3 cellular contexts compared by ENCODE assay signal in the genomic region with DNA sequence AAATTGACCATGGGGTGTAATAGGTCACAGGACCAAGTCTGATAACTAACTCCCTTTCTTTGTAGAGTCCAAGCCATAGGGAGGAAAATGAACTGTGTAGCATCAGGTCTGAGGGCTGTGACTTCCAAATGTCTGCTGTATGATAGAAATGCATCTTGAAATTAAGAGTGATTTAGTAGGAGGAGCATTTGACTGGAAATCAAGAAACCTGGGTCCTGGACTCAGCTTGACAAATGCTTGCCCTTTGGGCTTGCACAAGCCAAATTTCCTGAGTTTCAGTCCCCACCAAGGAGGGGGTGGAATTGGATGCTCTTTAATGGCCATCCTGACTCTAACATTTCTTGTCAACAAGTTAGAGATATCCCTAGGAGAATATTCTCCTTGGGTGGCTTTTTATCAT.
TF ChIP-seq lines count a peak whose summit lies in the region.

No MANE protein-coding gene starts in this region.

TF ChIP-seq in SK-N-SH, 30 proteins besides CTCF, POLR2A, EP300 and RAD21:
- TF ChIP-seq FOSL2 (IDR thresholded peaks at IDR 0.05; ENCODE audit: borderline replicate concordance, low read depth) (no peak), CHD2 (IDR thresholded peaks at IDR 0.05; ENCODE audit: low read length, partially characterized antibody) (no peak)
- TF ChIP-seq, protein P1, sequence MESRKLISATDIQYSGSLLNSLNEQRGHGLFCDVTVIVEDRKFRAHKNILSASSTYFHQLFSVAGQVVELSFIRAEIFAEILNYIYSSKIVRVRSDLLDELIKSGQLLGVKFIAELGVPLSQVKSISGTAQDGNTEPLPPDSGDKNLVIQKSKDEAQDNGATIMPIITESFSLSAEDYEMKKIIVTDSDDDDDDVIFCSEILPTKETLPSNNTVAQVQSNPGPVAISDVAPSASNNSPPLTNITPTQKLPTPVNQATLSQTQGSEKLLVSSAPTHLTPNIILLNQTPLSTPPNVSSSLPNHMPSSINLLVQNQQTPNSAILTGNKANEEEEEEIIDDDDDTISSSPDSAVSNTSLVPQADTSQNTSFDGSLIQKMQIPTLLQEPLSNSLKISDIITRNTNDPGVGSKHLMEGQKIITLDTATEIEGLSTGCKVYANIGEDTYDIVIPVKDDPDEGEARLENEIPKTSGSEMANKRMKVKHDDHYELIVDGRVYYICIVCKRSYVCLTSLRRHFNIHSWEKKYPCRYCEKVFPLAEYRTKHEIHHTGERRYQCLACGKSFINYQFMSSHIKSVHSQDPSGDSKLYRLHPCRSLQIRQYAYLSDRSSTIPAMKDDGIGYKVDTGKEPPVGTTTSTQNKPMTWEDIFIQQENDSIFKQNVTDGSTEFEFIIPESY (IDR thresholded peaks at IDR 0.05; ENCODE audit: borderline replicate concordance, low read depth), result no peak

TF ChIP-seq in endothelial cell of umbilical vein, 7 proteins besides CTCF, POLR2A, EP300 and RAD21:
- TF ChIP-seq FOS (IDR thresholded peaks at IDR 0.05; ENCODE audit: borderline replicate concordance, insufficient read depth, low read length) (no peak), JUN (IDR thresholded peaks at IDR 0.05; ENCODE audit: borderline replicate concordance, insufficient read depth, insufficient read length, low read depth) (no peak), MYC (IDR thresholded peaks at IDR 0.05; ENCODE audit: low read depth, low read length) (no peak), POLR2AphosphoS5 (IDR thresholded peaks at IDR 0.05; ENCODE audit: insufficient read depth, low read depth, low read length) (no peak), GATA2 (IDR thresholded peaks at IDR 0.05; ENCODE audit: insufficient read depth, insufficient read length, low read depth, low read length) (no peak)

TF ChIP-seq in HEK293T, 16 proteins besides CTCF, POLR2A, EP300 and RAD21 (continued from another document):
- TF ChIP-seq SP1 (IDR thresholded peaks at IDR 0.05), result no peak
- no peak for TF ChIP-seq CTBP1 (IDR thresholded peaks at IDR 0.05; ENCODE audit: borderline replicate concordance)
- TF ChIP-seq LEF1 (IDR thresholded peaks at IDR 0.05; ENCODE audit: borderline replicate concordance), result no peak
